Comparison of ENCODE assay signal across 8 cellular contexts in genomic region chr1:16396591-16396990, GRCh38. TPM values are rescaled to one million over a fixed set of nuclear protein-coding genes. Genes with fewer than 3 reads are reported as not detected.
DNase-seq lines count a peak whose midpoint lies in the region; ATAC-seq, FAIRE-seq and TF ChIP-seq lines count a peak whose summit lies in the region.

No MANE protein-coding gene starts in this region.

- no peak overlapping the region for H3K4me3 Mint-ChIP-seq in brain

- H3K36me3 ChIP-seq in BLaER1 (peaks cover 92% of the 10 kb centered on the region), mesenchymal stem cell (ENCODE audit: control insufficient read depth in 1 of 2, insufficient read depth in 2 of 2, low read depth in 1 of 2, low read length in 2 of 2) (peaks cover 60 to 77% of the 10 kb centered on the region in 2 experiments)

- no peak overlapping the region for H3K14ac ChIP-seq in mesenchymal stem cell (ENCODE audit: low read length in 2 of 2)

- no peak for ATAC-seq in GM21825 (IDR thresholded peaks at IDR 0.05; ENCODE audit: unreplicated experiment)

- DNase-seq in LHCN-M2 (ENCODE audit: low read depth) (peak; percentile 93), mesenchymal stem cell (peak; percentile 35), SKM-1 (lab: John Stamatoyannopoulos, UW; ENCODE audit: unreplicated experiment) (no peak), GM19239 (ENCODE audit: insufficient read length, low spot score) (no peak)
- DNase-seq in stimulated activated CD4-positive, alpha-beta T cell treated with anti-CD3 and anti-CD28 coated beads, Interleukin-15, amount 100 ng/mL, for 24 hours, result no peak

- no peak overlapping the region for H3K23ac ChIP-seq in mesenchymal stem cell (ENCODE audit: low read length in 2 of 2)

- H4K8ac ChIP-seq in mesenchymal stem cell (ENCODE audit: low read length), result peak overlapping the region; percentile 0

- no peak overlapping the region for H3K18ac ChIP-seq in mesenchymal stem cell (ENCODE audit: low read depth in 1 of 2, low read length in 2 of 2)

- TF ChIP-seq CTCF in brain (conservative IDR thresholded peaks at IDR 0.05), result no peak

- no peak overlapping the region for H2BK15ac ChIP-seq in mesenchymal stem cell (ENCODE audit: low read depth, poor library complexity, severe bottlenecking)

- no peak overlapping the region for H3K4ac ChIP-seq in mesenchymal stem cell (ENCODE audit: low read depth in 1 of 2, low read length in 2 of 2)

- H3K27ac ChIP-seq in BLaER1 (peak overlapping the region; percentile 62), mesenchymal stem cell (ENCODE audit: low read length, poor library complexity, severe bottlenecking) (no peak overlapping the region)

- H2AFZ ChIP-seq in mesenchymal stem cell (ENCODE audit: low read depth, low read length), result no peak overlapping the region

- peaks cover 35% of the 10 kb centered on the region for H3K4me1 Mint-ChIP-seq in brain

- peaks cover 80% of the 10 kb centered on the region for H4K20me1 ChIP-seq in BLaER1

- H3K36me3 Mint-ChIP-seq in brain, result peaks cover 26% of the 10 kb centered on the region

- H3K27ac Mint-ChIP-seq in brain, result peak overlapping the region; percentile 72 to 98 (median 85)

- no peak overlapping the region for H4K91ac ChIP-seq in mesenchymal stem cell (ENCODE audit: low read length)

- H3K79me1 ChIP-seq in mesenchymal stem cell (replicated peaks; ENCODE audit: low read length, poor library complexity, severe bottlenecking), result peaks cover 41% of the 10 kb centered on the region

- no peaks in the 10 kb centered on the region for H3K9me3 ChIP-seq in BLaER1
- no peaks in the 10 kb centered on the region for H3K9me3 ChIP-seq in mesenchymal stem cell (ENCODE audit: control insufficient read depth, low read length)

- H2BK12ac ChIP-seq in mesenchymal stem cell (ENCODE audit: low read length in 2 of 2), result no peak overlapping the region

- no peaks in the 10 kb centered on the region for H3K27me3 Mint-ChIP-seq in brain

- no peak overlapping the region for H2BK120ac ChIP-seq in mesenchymal stem cell (ENCODE audit: low read depth, low read length)

- H3K4me3 ChIP-seq in BLaER1 (no peak overlapping the region), mesenchymal stem cell (ENCODE audit: insufficient read depth in 1 of 2, low read depth in 1 of 2, low read length in 2 of 2) (peak overlapping the region in 1 of 2 experiments; percentile 34)

- H2BK5ac ChIP-seq in mesenchymal stem cell (ENCODE audit: low read depth, low read length, poor library complexity, severe bottlenecking), result no peak overlapping the region

- H3K27me3 ChIP-seq in BLaER1, result no peaks in the 10 kb centered on the region
- H3K27me3 ChIP-seq in mesenchymal stem cell (ENCODE audit: control insufficient read depth in 1 of 2, insufficient read depth in 1 of 2, low read length in 2 of 2), result no peaks in the 10 kb centered on the region

- H3K9ac ChIP-seq in BLaER1 (peak overlapping the region; percentile 18; the same call in 1 of the 2 replicates), mesenchymal stem cell (ENCODE audit: low read length) (peak overlapping the region; percentile 44)

- 88% methylated on average over 7 of the region's 7 CpGs for WGBS in mesenchymal stem cell

- H3K4me1 ChIP-seq in BLaER1 (peaks cover 44% of the 10 kb centered on the region), mesenchymal stem cell (ENCODE audit: control insufficient read depth, insufficient read depth, low read depth, low read length) (peaks cover 31% of the 10 kb centered on the region)

- no peak for FAIRE-seq in GM19239 (lab: Jason Lieb, UNC)

- H2AK5ac ChIP-seq in mesenchymal stem cell (ENCODE audit: low read length, severe bottlenecking), result no peak overlapping the region

- H3K9me3 Mint-ChIP-seq in brain, result no peaks in the 10 kb centered on the region

- H3K4me2 ChIP-seq in BLaER1 (peak overlapping the region; percentile 71), mesenchymal stem cell (ENCODE audit: low read length, poor library complexity, severe bottlenecking) (no peak overlapping the region)

RNA-seq across cellular contexts. Expression of gene SZRD1, which starts 29.5 kb away (rescaled TPM):
- 118 and 123 TPM in 2 replicates for total RNA-seq in LHCN-M2 (2014; rRNA removed)
- 146 TPM for polyA plus RNA-seq in LHCN-M2 (2012)
- polyA plus RNA-seq in brain (ENCODE audit: insufficient read depth, low read depth, low replicate concordance), result 152 TPM
- polyA plus RNA-seq in mesenchymal stem cell (2013, experiment 1 of 2), result 134 TPM
- polyA plus RNA-seq in mesenchymal stem cell (2013, experiment 2 of 2), result 134 TPM

RNA-seq across cellular contexts. Expression of gene SPATA21, which starts 40.6 kb away (rescaled TPM):
- total RNA-seq in LHCN-M2 (2014; rRNA removed), result not detected in 2 replicates
- 0.05 TPM for polyA plus RNA-seq in LHCN-M2 (2012)
- polyA plus RNA-seq in brain (ENCODE audit: insufficient read depth, low read depth, low replicate concordance), result not detected
- polyA plus RNA-seq in mesenchymal stem cell (2013, experiment 1 of 2), result not detected
- 0.05 TPM for polyA plus RNA-seq in mesenchymal stem cell (2013, experiment 2 of 2)

RNA-seq across cellular contexts. Expression of gene NECAP2, which starts 43.9 kb away (rescaled TPM):
- 51.9 and 52.4 TPM in 2 replicates for total RNA-seq in LHCN-M2 (2014; rRNA removed)
- 64.7 TPM for polyA plus RNA-seq in LHCN-M2 (2012)
- 63.8 TPM for polyA plus RNA-seq in brain (ENCODE audit: insufficient read depth, low read depth, low replicate concordance)
- 79.7 TPM for polyA plus RNA-seq in mesenchymal stem cell (2013, experiment 1 of 2)
- 80.3 TPM for polyA plus RNA-seq in mesenchymal stem cell (2013, experiment 2 of 2)

RNA-seq across cellular contexts. Expression of gene FBXO42, which starts 44.3 kb away (rescaled TPM):
- 13.0 and 14.5 TPM in 2 replicates for total RNA-seq in LHCN-M2 (2014; rRNA removed)
- polyA plus RNA-seq in LHCN-M2 (2012), result 8.8 TPM
- 27.0 TPM for polyA plus RNA-seq in brain (ENCODE audit: insufficient read depth, low read depth, low replicate concordance)
- 9.7 TPM for polyA plus RNA-seq in mesenchymal stem cell (2013, experiment 1 of 2)
- polyA plus RNA-seq in mesenchymal stem cell (2013, experiment 2 of 2), result 9.3 TPM

Comparison
In these comparisons a context has a peak if more than half of its experiments do, and no peak if none do; other contexts are left out.
1. DNase-seq: peak in LHCN-M2 (single experiment) and mesenchymal stem cell (single experiment); none in SKM-1 (single experiment), stimulated activated CD4-positive, alpha-beta T cell treated with anti-CD3 and anti-CD28 coated beads, Interleukin-15, amount 100 ng/mL, for 24 hours (single experiment) and GM19239 (single experiment).